8 cellular contexts compared by ENCODE assay signal in the genomic region with DNA sequence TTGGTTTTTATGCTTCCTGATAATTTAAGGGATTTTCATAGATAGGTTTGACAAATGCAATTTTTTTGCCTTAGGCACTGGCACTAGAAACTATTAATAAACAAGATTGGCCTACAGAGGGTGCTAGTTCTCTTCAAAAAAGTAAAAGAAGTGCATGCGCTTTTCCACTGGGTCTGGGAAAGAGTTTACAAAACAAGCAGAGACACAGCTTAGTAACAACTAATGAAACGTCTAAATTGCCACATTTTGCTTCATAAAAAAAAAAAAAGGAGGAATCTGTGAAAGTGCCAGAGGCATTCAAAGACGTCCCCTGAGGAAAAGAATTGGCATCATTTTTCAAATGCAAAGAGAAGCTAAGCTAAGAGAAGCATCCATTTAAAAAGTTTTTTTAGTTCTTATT. TPM values are rescaled to one million over a fixed set of nuclear protein-coding genes. Genes with fewer than 3 reads are reported as not detected.
A peak's percentile ranks its signal among the peaks of the same experiment; 100 is the strongest.
DNase-seq lines count a peak whose midpoint lies in the region; ATAC-seq and TF ChIP-seq lines count a peak whose summit lies in the region.

No MANE protein-coding gene starts in this region.

- peak overlapping the region; percentile 67 to 78 (median 72) for H3K27ac ChIP-seq in adrenal gland

- intact Hi-C loops in adrenal gland (cut with DNase I): loop anchor here (5.0 to 10.0 kb wide), 2 partner anchors 407 to 410 kb away; no protein-coding TSS in a partner anchor
- intact Hi-C loops in left cardiac atrium (cut with DNase I): loop anchor here (2.0 to 10.0 kb wide), 4 partner anchors 407 to 1115 kb away; no protein-coding TSS in a partner anchor

- H3K36me3 ChIP-seq in adrenal gland (replicated peaks in 1 of 2): no peaks in the 10 kb centered on the region

- no peak overlapping the region for H3K4me3 ChIP-seq in adrenal gland

- WGBS in adrenal gland, 4 donors: 0 to 4% (median 1%) methylated on average over 3 of the region's 3 CpGs

- no peaks in the 10 kb centered on the region for H3K27me3 ChIP-seq in adrenal gland

- no peak for TF ChIP-seq POLR2A in adrenal gland (IDR thresholded peaks at IDR 0.05)

- H3K9me3 ChIP-seq in adrenal gland (replicated peaks in 1 of 3): no peaks in the 10 kb centered on the region

- no peak for DNase-seq in activated naive CD4-positive, alpha-beta T cell treated with anti-CD3 and anti-CD28 coated beads, Interleukin-2, amount 50 U/mL, for 72 hours (ENCODE audit: low spot score in 2 of 2)
- DNase-seq in activated naive CD4-positive, alpha-beta T cell treated with Interleukin-2 at 50 U/mL for 16 hours: no peak
- DNase-seq in NCI-H446 treated with DMSO at 0.1 percent for 48 hours (lab: John Stamatoyannopoulos, UW): peak; percentile 51
- peak in 6 of 7 donors; percentile 30 to 58 (median 44) for DNase-seq in adrenal gland
- no peak for DNase-seq in left cardiac atrium
- DNase-seq in retina: peak; percentile 79

- TF ChIP-seq CTCF in adrenal gland (IDR thresholded peaks at IDR 0.05): peak; percentile 38 to 84 (median 74)

- peaks cover 19 to 20% of the 10 kb centered on the region in 2 donors for H3K4me1 ChIP-seq in adrenal gland (replicated peaks in 1 of 2)

- H3K27ac Mint-ChIP-seq in activated naive CD4-positive, alpha-beta T cell treated with anti-CD3 and anti-CD28 coated beads, Interleukin-2, amount 50 U/mL, for 72 hours: peak overlapping the region; percentile 84 to 95

- no peak for ATAC-seq in activated naive CD4-positive, alpha-beta T cell treated with anti-CD3 and anti-CD28 coated beads, Interleukin-2, amount 50 U/mL, for 72 hours
- ATAC-seq in HG03097 (IDR thresholded peaks at IDR 0.05; ENCODE audit: low FRiP score, unreplicated experiment): peak; percentile 33
- ATAC-seq in left cardiac atrium: peak; percentile 87 to 91
- ATAC-seq in HG03039 (IDR thresholded peaks at IDR 0.05; ENCODE audit: unreplicated experiment): no peak

- no peaks in the 10 kb centered on the region for H3K36me3 Mint-ChIP-seq in activated naive CD4-positive, alpha-beta T cell treated with anti-CD3 and anti-CD28 coated beads, Interleukin-2, amount 50 U/mL, for 72 hours

- no peaks in the 10 kb centered on the region for H3K9me3 Mint-ChIP-seq in activated naive CD4-positive, alpha-beta T cell treated with anti-CD3 and anti-CD28 coated beads, Interleukin-2, amount 50 U/mL, for 72 hours

RNA-seq across cellular contexts. Expression of a gene that starts 58.3 kb away (rescaled TPM):
- 10 to 100 TPM; 14.8 to 23.8 TPM for total RNA-seq in activated naive CD4-positive, alpha-beta T cell treated with anti-CD3 and anti-CD28 coated beads, Interleukin-2, amount 50 U/mL, for 72 hours
- total RNA-seq in adrenal gland: 10 to 100 TPM; 11.0 to 36.9 (median 24.9) TPM
- 10 to 100 TPM in 1 of 3 donors, 1 to 10 TPM in 2; 2.5 to 28.6 (median 5.1) TPM for polyA plus RNA-seq in adrenal gland
- total RNA-seq in left cardiac atrium: 10 to 100 TPM; 21.2 to 26.2 TPM

Comparison
In these comparisons a context has a peak if more than half of its experiments do, and no peak if none do; other contexts are left out.
1. ATAC-seq: peak in HG03097 (single experiment) and left cardiac atrium (2 of 2); none in activated naive CD4-positive, alpha-beta T cell treated with anti-CD3 and anti-CD28 coated beads, Interleukin-2, amount 50 U/mL, for 72 hours (0 of 2) and HG03039 (single experiment).
2. DNase-seq: peak in NCI-H446 treated with DMSO at 0.1 percent for 48 hours (single experiment), adrenal gland (6 of 7) and retina (single experiment); none in activated naive CD4-positive, alpha-beta T cell treated with anti-CD3 and anti-CD28 coated beads, Interleukin-2, amount 50 U/mL, for 72 hours (0 of 2), activated naive CD4-positive, alpha-beta T cell treated with Interleukin-2 at 50 U/mL for 16 hours (single experiment) and left cardiac atrium (single experiment).